1 cellular context compared by ENCODE assay signal in the genomic region with DNA sequence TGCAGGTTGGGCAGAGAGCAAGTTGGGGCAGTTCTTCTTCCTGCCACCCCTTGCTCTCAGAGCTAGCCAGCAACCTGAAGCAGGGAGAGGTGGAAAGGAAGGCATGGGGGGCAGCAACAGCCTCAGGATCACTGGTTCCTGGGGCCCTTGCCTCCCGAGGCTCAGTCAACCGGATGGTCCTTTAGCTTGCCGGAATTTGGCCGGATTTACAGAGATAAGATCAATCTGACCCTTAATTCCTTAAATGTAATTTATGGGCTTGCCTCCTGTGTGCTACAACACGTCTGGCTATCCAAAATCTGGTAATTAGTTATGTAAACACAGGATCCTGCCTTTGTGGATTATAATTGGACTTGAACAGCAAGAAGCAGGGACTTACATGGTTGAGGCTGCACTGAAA.
TF ChIP-seq lines count a peak whose summit lies in the region.

No MANE protein-coding gene starts in this region.

TF ChIP-seq in HepG2, 621 proteins besides CTCF, POLR2A, EP300 and RAD21 (continued from another document):
- TF ChIP-seq SIX4 (CRISPR knock-in tag; IDR thresholded peaks at IDR 0.05) (no peak), ZNF484 (CRISPR knock-in tag; IDR thresholded peaks at IDR 0.05; ENCODE audit: borderline replicate concordance, low read depth) (no peak), NONO (IDR thresholded peaks at IDR 0.05) (no peak), NONO (CRISPR knock-in tag; conservative IDR thresholded peaks at IDR 0.05) (no peak)
TF ChIP-seq in HepG2: peak in this region for 0.
